Comparison of ENCODE assay signal across 32 cellular contexts in the genomic region with DNA sequence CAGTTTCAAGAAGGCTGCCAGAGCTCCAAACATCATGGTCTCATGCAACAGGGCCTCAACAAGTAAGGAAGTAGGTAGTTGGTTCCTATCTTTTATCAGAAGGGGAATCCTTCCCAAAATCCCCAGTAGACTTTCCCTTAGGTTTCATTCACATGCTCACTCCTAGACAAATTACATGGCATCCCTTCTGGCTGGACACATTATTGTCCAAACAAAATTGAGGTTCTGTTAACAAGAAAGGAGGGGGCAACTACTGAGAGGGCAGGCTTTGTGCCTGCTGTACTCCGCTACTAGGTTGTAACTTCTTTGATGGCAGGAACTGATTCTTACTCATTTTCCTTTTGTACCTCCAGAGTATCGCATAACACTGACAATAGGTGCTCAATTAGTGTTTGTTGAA. TPM values are rescaled to one million over a fixed set of nuclear protein-coding genes. Genes with fewer than 3 reads are reported as not detected.
"Had no signal": no experiment of that assay in that cellular context is flagged by ENCODE, and none has a peak within 500 bp of the region (broad histone marks: within the 10 kb centered on the region; RNA-seq: fewer than 3 reads in every experiment).

No MANE protein-coding gene starts in this region.

- FAIRE-seq: islet of Langerhans, kidney had no signal

- H3K27me3 ChIP-seq: left lung, ovary, stomach, testis, thyroid gland, transverse colon, upper lobe of left lung, vagina had no signal

- H3K36me3 ChIP-seq: left lung, lower lobe of right lung, ovary, stomach, thyroid gland, transverse colon, upper lobe of left lung, vagina had no signal

- H3K4me1 Mint-ChIP-seq: immature natural killer cell; mesothelial cell of epicardium; naive B cell; stimulated activated naive B cell treated with anti-CD40 and anti-IgM and Interleukin-4, amounts not matched to agents 10 μg/mL and 1 μg/mL and 100 μg/mL, for 72 hours had no signal

- H3K4me3 ChIP-seq: left lung, lower lobe of right lung, ovary, skin epidermis, stomach, testis, thyroid gland, transverse colon, upper lobe of left lung, vagina had no signal

- H3K4me3 Mint-ChIP-seq: immature natural killer cell; mesothelial cell of epicardium; naive B cell; natural killer cell treated with Interleukin-12 subunit alpha and Interleukin-12 subunit beta and Interleukin-15 and Interleukin-18, amount 100 ng/mL, for 72 hours; stimulated activated naive B cell treated with anti-CD40 and anti-IgM and Interleukin-4, amounts not matched to agents 10 μg/mL and 1 μg/mL and 100 μg/mL, for 72 hours had no signal

- DNase-seq: hypothalamus; immature natural killer cell; kidney; left colon; left lung; lower lobe of right lung; mammary epithelial cell; mesendoderm; naive B cell; ovary; retina; right cardiac atrium; stimulated activated CD4-positive, alpha-beta T cell treated with anti-CD3 and anti-CD28 coated beads, Interleukin-12 subunit alpha, Interleukin-12 subunit beta, amount 100 ng/mL, for 4 hours; stimulated activated CD4-positive, alpha-beta T cell treated with anti-CD3 and anti-CD28 coated beads, Interleukin-15, amount 100 ng/mL, for 24 hours; stimulated activated CD4-positive, alpha-beta T cell treated with anti-CD3 and anti-CD28 coated beads, Interleukin-2, amount 100 ng/mL, for 24 hours; stimulated activated CD4-positive, alpha-beta T cell treated with anti-CD3 and anti-CD28 coated beads, Interleukin-4, amount 100 ng/mL, for 1 hour; stimulated activated naive B cell treated with anti-CD40 and anti-IgM and Interleukin-4, amounts not matched to agents 10 μg/mL and 1 μg/mL and 100 μg/mL, for 72 hours; stimulated activated naive CD8-positive, alpha-beta T cell treated with anti-CD3 and anti-CD28 coated beads, Interleukin-15, Interleukin-2, amounts not matched to agents 100 U/mL and 50 U/mL, for 24 hours; stomach; testis; thyroid gland; transverse colon; upper lobe of left lung had no signal

- H3K27ac ChIP-seq: left lung, lower lobe of right lung, ovary, skin epidermis, stomach, testis, thyroid gland, transverse colon, upper lobe of left lung, vagina had no signal

- H3K36me3 Mint-ChIP-seq: immature natural killer cell; stimulated activated naive B cell treated with anti-CD40 and anti-IgM and Interleukin-4, amounts not matched to agents 10 μg/mL and 1 μg/mL and 100 μg/mL, for 72 hours had no signal

- H3K9me3 ChIP-seq: left lung, lower lobe of right lung, ovary, testis, thyroid gland, transverse colon, upper lobe of left lung, vagina had no signal

- H3K4me1 ChIP-seq: left lung, stomach, testis, thyroid gland, transverse colon, upper lobe of left lung, vagina had no signal

- ATAC-seq: left colon; left lung; lower lobe of right lung; natural killer cell treated with Interleukin-12 subunit alpha and Interleukin-12 subunit beta and Interleukin-15 and Interleukin-18, amount 100 ng/mL, for 72 hours; right cardiac atrium; sciatic nerve; stimulated activated naive B cell treated with anti-CD40 and anti-IgM and Interleukin-4, amounts not matched to agents 10 μg/mL and 1 μg/mL and 100 μg/mL, for 72 hours; stimulated activated naive CD8-positive, alpha-beta T cell treated with anti-CD3 and anti-CD28 coated beads, Interleukin-15, Interleukin-2, amounts not matched to agents 100 U/mL and 50 U/mL, for 24 hours had no signal

- H3K27ac Mint-ChIP-seq: immature natural killer cell; mesothelial cell of epicardium; naive B cell; natural killer cell treated with Interleukin-12 subunit alpha and Interleukin-12 subunit beta and Interleukin-15 and Interleukin-18, amount 100 ng/mL, for 72 hours; progenitor cell of endocrine pancreas; stimulated activated naive B cell treated with anti-CD40 and anti-IgM and Interleukin-4, amounts not matched to agents 10 μg/mL and 1 μg/mL and 100 μg/mL, for 72 hours had no signal

RNA-seq across cellular contexts. Expression of a gene that starts 56.0 kb away (rescaled TPM):
- total RNA-seq: mononuclear cell had no signal
- polyA plus RNA-seq: neural cell had no signal
